10 cellular contexts compared by ENCODE assay signal in the genomic region with DNA sequence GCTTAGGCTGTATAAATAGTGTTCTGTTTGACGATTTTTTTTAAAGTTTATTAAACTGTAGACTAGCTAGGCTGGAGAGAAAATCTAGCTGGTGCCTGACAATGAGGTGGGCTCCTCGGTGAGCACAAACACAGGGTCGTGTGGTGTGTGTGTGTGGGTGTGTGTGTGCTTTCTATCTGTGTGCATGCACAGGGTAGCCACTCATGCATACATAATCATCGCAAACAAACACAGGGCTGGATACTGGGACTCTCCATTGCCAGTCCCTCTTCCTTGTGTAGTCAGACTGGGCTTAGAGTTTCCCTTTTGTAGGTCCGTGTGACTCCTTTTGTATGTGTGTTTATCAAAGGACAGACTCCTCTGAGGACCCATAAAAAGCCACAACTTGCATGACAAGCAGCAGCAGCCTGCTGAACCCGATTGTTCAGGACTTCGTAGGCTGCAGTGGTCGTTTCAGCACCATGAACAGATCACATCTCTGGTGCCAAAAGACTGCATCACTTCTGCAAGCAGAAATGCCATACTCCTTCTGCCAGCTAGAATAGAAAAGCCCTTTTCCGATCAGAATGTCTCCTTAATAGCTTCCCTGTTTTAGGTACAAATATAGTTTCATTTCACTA. TPM values are rescaled to one million over a fixed set of nuclear protein-coding genes. Genes with fewer than 3 reads are reported as not detected.
DNase-seq lines count a peak whose midpoint lies in the region; ATAC-seq and TF ChIP-seq lines count a peak whose summit lies in the region.
"Had no signal": no experiment of that assay in that cellular context is flagged by ENCODE, and none has a peak within 500 bp of the region (broad histone marks: within the 10 kb centered on the region; RNA-seq: fewer than 3 reads in every experiment).

No MANE protein-coding gene starts in this region.

- TF ChIP-seq RAD21 in neural cell (conservative IDR thresholded peaks at IDR 0.05), result peak; percentile 22

- no peak overlapping the region for H2AFZ ChIP-seq in neural cell (ENCODE audit: low read depth, low read length)

- in situ Hi-C loops in GM13977 (cut with MboI; ENCODE audit: low pct_unique_long_range_greater_than_20kb, low sequenced_read_pairs, unreplicated experiment), result no loop called here

- intact Hi-C loops in dorsolateral prefrontal cortex (cut with DNase I), result loop anchor here in 1 of 2 donors (10.0 kb wide), 1 partner anchor 122 kb away; no protein-coding TSS in a partner anchor
- intact Hi-C loops in cardiac septum (cut with DNase I), result no loop called here
- intact Hi-C loops in ovary (cut with DNase I), result no loop called here

- H3K4me3 ChIP-seq in dorsolateral prefrontal cortex, result peak overlapping the region; percentile 37 to 76 (median 60)
- peak overlapping the region; percentile 78 for H3K4me3 ChIP-seq in neural cell (ENCODE audit: low read length)
- H3K4me3 ChIP-seq in ovary, result no peak overlapping the region
- no peak overlapping the region for H3K4me3 ChIP-seq in coronary artery
- no peak overlapping the region for H3K4me3 ChIP-seq in gastroesophageal sphincter

- peaks cover 7% of the 10 kb centered on the region for H3F3A ChIP-seq in neural cell (ENCODE audit: insufficient read depth, low read length, poor library complexity, severe bottlenecking)

- DNase-seq in GM13977 (ENCODE audit: low spot score) (peak; percentile 33), NCI-H748 treated with DMSO at 0.1 percent for 48 hours (lab: John Stamatoyannopoulos, UW) (peak; percentile 75), dorsolateral prefrontal cortex (no peak), cardiac septum (ENCODE audit: low spot score) (no peak), ovary (no peak), coronary artery (ENCODE audit: low spot score) (no peak)
- DNase-seq: effector memory CD8-positive, alpha-beta T cell; Peyer's patch had no signal

- TF ChIP-seq POLR2A in ovary (IDR thresholded peaks at IDR 0.05) (no peak), gastroesophageal sphincter (IDR thresholded peaks at IDR 0.05) (no peak)

- H3K36me3 ChIP-seq in neural cell (ENCODE audit: insufficient read depth, low read length) (no peaks in the 10 kb centered on the region), ovary (no peaks in the 10 kb centered on the region), gastroesophageal sphincter (no peaks in the 10 kb centered on the region)
- H3K36me3 ChIP-seq: Peyer's patch had no signal

- H3K27ac ChIP-seq in dorsolateral prefrontal cortex (peak overlapping the region in 55 of 59 donors; percentile 21 to 92 (median 83)), neural cell (ENCODE audit: low read length) (peak overlapping the region; percentile 65), ovary (no peak overlapping the region), coronary artery (no peak overlapping the region), gastroesophageal sphincter (no peak overlapping the region)
- H3K27ac ChIP-seq: Peyer's patch had no signal

- no peak for ATAC-seq in gastroesophageal sphincter
- ATAC-seq: effector memory CD8-positive, alpha-beta T cell had no signal

- TF ChIP-seq EP300 in neural cell (conservative IDR thresholded peaks at IDR 0.05; ENCODE audit: poor library complexity, severe bottlenecking), result no peak
- no peak for TF ChIP-seq EP300 in ovary (IDR thresholded peaks at IDR 0.05)
- no peak for TF ChIP-seq EP300 in gastroesophageal sphincter (IDR thresholded peaks at IDR 0.05)

- TF ChIP-seq CTCF in GM13977 (IDR thresholded peaks at IDR 0.05; ENCODE audit: extremely low read depth, insufficient read depth, missing control alignments), result no peak
- TF ChIP-seq CTCF in dorsolateral prefrontal cortex (IDR thresholded peaks at IDR 0.05 in 54 of 56, conservative IDR thresholded peaks at IDR 0.05 in 2 of 56; ENCODE audit: low read depth in 1 of 56, partially characterized antibody in 56 of 56), result no peak
- no peak for TF ChIP-seq CTCF in neural cell (IDR thresholded peaks at IDR 0.05; ENCODE audit: poor library complexity, severe bottlenecking)
- no peak for TF ChIP-seq CTCF in ovary (IDR thresholded peaks at IDR 0.05)
- no peak for TF ChIP-seq CTCF in coronary artery (IDR thresholded peaks at IDR 0.05)
- no peak for TF ChIP-seq CTCF in gastroesophageal sphincter (IDR thresholded peaks at IDR 0.05)

- H3K9me3 ChIP-seq in neural cell (ENCODE audit: low read length), result no peaks in the 10 kb centered on the region
- H3K9me3 ChIP-seq in ovary, result no peaks in the 10 kb centered on the region
- no peaks in the 10 kb centered on the region for H3K9me3 ChIP-seq in gastroesophageal sphincter

- peaks cover 5% of the 10 kb centered on the region for H3K4me1 ChIP-seq in ovary (ENCODE audit: insufficient read depth)
- peaks cover 0 to 34% (median 17%) of the 10 kb centered on the region in 3 donors for H3K4me1 ChIP-seq in gastroesophageal sphincter

- 7 to 9% (median 8%) methylated on average over 9 of the region's 9 CpGs for WGBS in ovary, 3 donors
- 4 to 11% methylated on average over 7 to 8 of the region's 9 CpGs for WGBS in gastroesophageal sphincter (ENCODE audit: low coverage in 1 of 2), 2 donors

- no peaks in the 10 kb centered on the region for H3K9me2 ChIP-seq in neural cell (ENCODE audit: insufficient read depth, low read length)

- H3K79me2 ChIP-seq in neural cell (replicated peaks; ENCODE audit: insufficient read depth, low read length), result no peaks in the 10 kb centered on the region

- no peaks in the 10 kb centered on the region for H4K20me1 ChIP-seq in neural cell (ENCODE audit: insufficient read depth)

- H3K27me3 ChIP-seq in dorsolateral prefrontal cortex (peaks cover 0 to 84% (median 35%) of the 10 kb centered on the region in 45 donors), neural cell (ENCODE audit: insufficient read depth, low read depth, low read length) (peaks cover 72% of the 10 kb centered on the region), ovary (no peaks in the 10 kb centered on the region), gastroesophageal sphincter (peaks cover 80% of the 10 kb centered on the region)

- peak overlapping the region; percentile 70 for H3K9ac ChIP-seq in neural cell (ENCODE audit: low read length)

- H3K4me2 ChIP-seq in neural cell (ENCODE audit: low read length), result peak overlapping the region; percentile 59

TF ChIP-seq in neural cell, 6 proteins besides CTCF, POLR2A, EP300 and RAD21:
- TF ChIP-seq POLR2AphosphoS5 (IDR thresholded peaks at IDR 0.05), result no peak
- peak; percentile 22 for TF ChIP-seq SMC3 (conservative IDR thresholded peaks at IDR 0.05; ENCODE audit: poor library complexity)
- no peak for TF ChIP-seq TAF1 (IDR thresholded peaks at IDR 0.05; ENCODE audit: low read depth)
- no peak for TF ChIP-seq MXI1 (conservative IDR thresholded peaks at IDR 0.05; ENCODE audit: poor library complexity, severe bottlenecking)
- TF ChIP-seq EZH2 (IDR thresholded peaks at IDR 0.05; ENCODE audit: borderline replicate concordance, insufficient read depth, low read length, poor library complexity, severe bottlenecking), result no peak
- peak; percentile 31 for TF ChIP-seq REST (IDR thresholded peaks at IDR 0.05; ENCODE audit: borderline replicate concordance)
TF ChIP-seq in neural cell: peak in this region for 2.

RNA-seq across cellular contexts. Expression of gene VSTM2A, which starts 0.9 kb away (rescaled TPM):
- 100 to 1,000 TPM in 73 of 120 experiments, 10 to 100 TPM in 47; 16.8 to 217 (median 112) TPM for total RNA-seq in dorsolateral prefrontal cortex
- 40.4 and 49.1 TPM in 2 replicates for polyA plus RNA-seq in neural cell
- polyA minus RNA-seq in neural cell, result 70.2 and 70.8 TPM in 2 replicates
- not detected for total RNA-seq in cardiac septum
- not detected for total RNA-seq in ovary
- polyA plus RNA-seq in ovary, result under 1 TPM; 0.05 TPM
- total RNA-seq in gastroesophageal sphincter, result under 1 TPM in 2 of 4 donors, not detected in 2; 0.10 to 0.81 TPM

Comparison
In these comparisons a context has a peak if more than half of its experiments do, and no peak if none do; other contexts are left out.
1. DNase-seq: peak in GM13977 (single experiment) and NCI-H748 treated with DMSO at 0.1 percent for 48 hours (single experiment); none in dorsolateral prefrontal cortex (0 of 10), cardiac septum (single experiment), ovary (0 of 5) and coronary artery (single experiment).
2. H3K27ac ChIP-seq: peak in dorsolateral prefrontal cortex (55 of 59) and neural cell (single experiment); none in ovary (0 of 2), coronary artery (0 of 2) and gastroesophageal sphincter (0 of 4).
3. H3K4me3 ChIP-seq: peak in dorsolateral prefrontal cortex (59 of 59) and neural cell (single experiment); none in ovary (single experiment), coronary artery (single experiment) and gastroesophageal sphincter (0 of 2).
4. RNA of gene VSTM2A, which starts 0.9 kb away (total RNA-seq): 16.8 to 217 TPM in dorsolateral prefrontal cortex; 0.10 to 0.81 TPM in gastroesophageal sphincter, not detected in cardiac septum (single experiment) and not detected in ovary; every median in the first group is over 4 times any median in the second.